In the genomic region with DNA sequence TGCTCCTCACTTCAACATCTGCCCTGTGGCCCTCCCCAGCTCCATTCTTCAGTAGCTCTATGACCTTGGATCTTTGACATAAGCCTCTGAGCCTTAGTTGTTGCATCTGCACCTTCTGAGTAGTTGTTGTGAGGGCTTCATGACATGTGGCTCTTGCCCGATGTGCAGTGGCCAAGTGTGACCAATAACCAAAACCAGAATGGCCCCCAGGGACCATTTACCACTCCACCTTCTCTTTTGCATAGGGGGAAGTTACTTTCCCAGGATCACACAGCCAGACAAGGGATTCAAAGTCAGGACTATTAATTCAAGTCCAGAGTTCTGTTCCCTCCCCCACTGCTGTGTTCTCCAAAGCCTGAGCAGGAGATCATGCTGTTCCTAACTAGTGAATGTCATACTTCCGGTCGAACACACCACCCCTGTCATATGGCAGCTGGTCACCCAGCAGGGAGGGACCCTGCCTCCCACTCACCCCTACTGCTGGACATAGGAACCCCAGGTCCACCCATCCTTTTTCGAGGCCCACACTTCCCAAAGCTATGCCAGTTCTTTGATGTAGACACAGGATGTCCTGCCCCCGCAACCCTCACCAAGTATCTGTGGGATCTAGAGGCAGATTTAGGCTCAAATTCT, we compare ENCODE assay signal across 10 cellular contexts. TPM values are rescaled to one million over a fixed set of nuclear protein-coding genes. Genes with fewer than 3 reads are reported as not detected.
A peak's percentile ranks its signal among the peaks of the same experiment; 100 is the strongest.
DNase-seq lines count a peak whose midpoint lies in the region; ATAC-seq lines count a peak whose summit lies in the region.
"Had no signal": no experiment of that assay in that cellular context is flagged by ENCODE, and none has a peak within 500 bp of the region (broad histone marks: within the 10 kb centered on the region; RNA-seq: fewer than 3 reads in every experiment).

No MANE protein-coding gene starts in this region.

- DNase-seq in putamen (ENCODE audit: low spot score), result no peak
- DNase-seq in hypothalamus (lab: John Stamatoyannopoulos, UW), result no peak
- DNase-seq in NCI-H1417 treated with DMSO at 0.1 percent for 48 hours (lab: John Stamatoyannopoulos, UW), result no peak
- no peak for DNase-seq in SIG-M5 (lab: John Stamatoyannopoulos, UW)
- DNase-seq: erythroblast, NCI-H2107 had no signal

- peaks cover 0 to 18% (median 11%) of the 10 kb centered on the region in 11 experiments; a peak in 15 of 22 replicates for H3K27me3 ChIP-seq in BLaER1 treated with 17β-estradiol and CSF1 and Interleukin-3, amounts not matched to agents 10 nM and 100 nM
- H3K27me3 ChIP-seq in mucosa of rectum (ENCODE audit: control insufficient read depth in 2 of 2, insufficient read depth in 2 of 2, low read length in 2 of 2), result peaks cover 9 to 29% of the 10 kb centered on the region in 2 donors

- no peaks in the 10 kb centered on the region for H3K36me3 ChIP-seq in BLaER1 treated with 17β-estradiol and CSF1 and Interleukin-3, amounts not matched to agents 10 nM and 100 nM
- no peaks in the 10 kb centered on the region for H3K36me3 ChIP-seq in mucosa of rectum (ENCODE audit: control insufficient read depth in 2 of 2, insufficient read depth in 2 of 2, low read length in 2 of 2)

- peaks cover 0 to 16% (median 0%) of the 10 kb centered on the region in 11 experiments; a peak in 6 of 22 replicates for H4K20me1 ChIP-seq in BLaER1 treated with 17β-estradiol and CSF1 and Interleukin-3, amounts not matched to agents 10 nM and 100 nM

- peaks cover 90 to 100% (median 100%) of the 10 kb centered on the region in 10 experiments for H3K4me1 ChIP-seq in BLaER1 treated with 17β-estradiol and CSF1 and Interleukin-3, amounts not matched to agents 10 nM and 100 nM
- H3K4me1 ChIP-seq in mucosa of rectum (ENCODE audit: control insufficient read depth in 2 of 2, insufficient read depth in 2 of 2, low read length in 2 of 2), result peaks cover 5 to 27% of the 10 kb centered on the region in 2 donors

- peak overlapping the region in 10 of 11 experiments; percentile 1 to 86 (median 47); a peak in 16 of 22 replicates for H3K9ac ChIP-seq in BLaER1 treated with 17β-estradiol and CSF1 and Interleukin-3, amounts not matched to agents 10 nM and 100 nM
- peak overlapping the region in 1 of 2 donors; percentile 6 for H3K9ac ChIP-seq in mucosa of rectum (ENCODE audit: low read depth in 1 of 2, low read length in 2 of 2)

- WGBS in adipose tissue, 3 donors, result 32 to 56% (median 33%) methylated on average over 5 of the region's 5 CpGs

- H3K4me3 ChIP-seq in BLaER1 treated with 17β-estradiol and CSF1 and Interleukin-3, amounts not matched to agents 10 nM and 100 nM, result peak overlapping the region in 5 of 10 experiments; percentile 19 to 79 (median 40); a peak in 7 of 20 replicates
- H3K4me3 ChIP-seq in mucosa of rectum (ENCODE audit: low read length in 2 of 2), result no peak overlapping the region

- H3K4me2 ChIP-seq in BLaER1 treated with 17β-estradiol and CSF1 and Interleukin-3, amounts not matched to agents 10 nM and 100 nM, result peak overlapping the region; percentile 88 to 99 (median 96)

- ATAC-seq in GM21723 (IDR thresholded peaks at IDR 0.05; ENCODE audit: unreplicated experiment), result peak; percentile 4

- peak overlapping the region; percentile 15 to 87 (median 77); a peak in 20 of 22 replicates for H3K27ac ChIP-seq in BLaER1 treated with 17β-estradiol and CSF1 and Interleukin-3, amounts not matched to agents 10 nM and 100 nM
- H3K27ac ChIP-seq in adipose tissue (ENCODE audit: low read depth, low read length), result peak overlapping the region; percentile 51
- H3K27ac ChIP-seq in mucosa of rectum (ENCODE audit: low read depth in 2 of 2, low read length in 2 of 2), result peak overlapping the region; percentile 63 to 68

- peaks cover 0 to 4% (median 0%) of the 10 kb centered on the region in 11 experiments; a peak in 1 of 22 replicates for H3K9me3 ChIP-seq in BLaER1 treated with 17β-estradiol and CSF1 and Interleukin-3, amounts not matched to agents 10 nM and 100 nM (replicated peaks in 1 of 11)
- H3K9me3 ChIP-seq in mucosa of rectum (ENCODE audit: control insufficient read depth in 2 of 2, low read length in 2 of 2), result no peaks in the 10 kb centered on the region

RNA-seq across cellular contexts. Expression of a gene that starts 4.0 kb away (rescaled TPM):
- polyA plus RNA-seq in adipose tissue, result 10 to 100 TPM in 2 of 3 donors, 1 to 10 TPM in 1; 4.2 to 39.8 (median 33.9) TPM

RNA-seq across cellular contexts. Expression of a gene that starts 27.0 kb away (rescaled TPM):
- polyA plus RNA-seq in adipose tissue, result 10 to 100 TPM in 1 of 3 donors, 1 to 10 TPM in 2; 8.6 to 12.6 (median 9.0) TPM

RNA-seq across cellular contexts. Expression of a gene that starts 41.0 kb away (rescaled TPM):
- 100 to 1,000 TPM in 1 of 3 donors, 10 to 100 TPM in 2; 46.7 to 115 (median 52.2) TPM for polyA plus RNA-seq in adipose tissue
